8 cellular contexts compared by ENCODE assay signal in genomic region chrX:10769165-10769564, GRCh38.
DNase-seq lines count a peak whose midpoint lies in the region; ATAC-seq, FAIRE-seq and TF ChIP-seq lines count a peak whose summit lies in the region.

No MANE protein-coding gene starts in this region.

- TF ChIP-seq CTCF in MM.1S (IDR thresholded peaks at IDR 0.05; ENCODE audit: low read length) (peak; percentile 50), heart left ventricle (IDR thresholded peaks at IDR 0.05) (peak; percentile 15 to 53 (median 38)), ovary (IDR thresholded peaks at IDR 0.05) (no peak)

- 0 out of 2 replicates have a peak overlapping the region, but pooled peaks have one; percentile 10 for H3K4me2 ChIP-seq in MM.1S (ENCODE audit: low read depth, low read length)

- H2AFZ ChIP-seq in MM.1S (ENCODE audit: low read length) = peak overlapping the region; percentile 2; the same call in 1 of the 2 replicates

- H3K4me3 ChIP-seq in MM.1S (ENCODE audit: low read length) (no peak overlapping the region), heart left ventricle (peak overlapping the region in 2 of 12 donors; percentile 0 to 37), ovary (no peak overlapping the region)

- peak; percentile 28 for DNase-seq in COR-L47 (lab: John Stamatoyannopoulos, UW)
- DNase-seq in MM.1S = peak; percentile 32
- DNase-seq in SHP77 (lab: John Stamatoyannopoulos, UW) = peak; percentile 22 to 29
- no peak for DNase-seq in heart left ventricle
- DNase-seq in urothelium cell line (ENCODE audit: low spot score) = peak; percentile 6
- DNase-seq in ovary = no peak
- DNase-seq in activated CD4-positive, alpha-beta T cell treated with anti-CD3 and anti-CD28 coated beads for 1 hour = no peak

- no peaks in the 10 kb centered on the region for H3K9me3 ChIP-seq in MM.1S (replicated peaks; ENCODE audit: insufficient read depth, low read length)
- no peaks in the 10 kb centered on the region for H3K9me3 ChIP-seq in heart left ventricle
- H3K9me3 ChIP-seq in ovary = no peaks in the 10 kb centered on the region

- WGBS in heart left ventricle, 4 donors = 19 to 26% (median 22%) methylated on average over 3 of the region's 3 CpGs
- WGBS in ovary, 3 donors = 8 to 22% (median 9%) methylated on average over 3 of the region's 3 CpGs

- TF ChIP-seq POLR2A in heart left ventricle (IDR thresholded peaks at IDR 0.05) = no peak
- TF ChIP-seq POLR2A in ovary (IDR thresholded peaks at IDR 0.05) = no peak

- H3K9ac ChIP-seq in MM.1S (ENCODE audit: low read length) = no peak overlapping the region

- TF ChIP-seq EP300 in ovary (IDR thresholded peaks at IDR 0.05) = no peak

- no peaks in the 10 kb centered on the region for H3F3A ChIP-seq in MM.1S (ENCODE audit: insufficient read depth, low read length)

- ATAC-seq in GM19395 (IDR thresholded peaks at IDR 0.05; ENCODE audit: unreplicated experiment) (peak; percentile 83), heart left ventricle (peak in 1 of 4 donors; percentile 55)

- H3K79me2 ChIP-seq in MM.1S (ENCODE audit: low read length) = no peaks in the 10 kb centered on the region

- H3K27me3 ChIP-seq in MM.1S (replicated peaks; ENCODE audit: insufficient read depth, low read length) = no peaks in the 10 kb centered on the region
- peaks cover 0 to 14% (median 0%) of the 10 kb centered on the region in 9 donors for H3K27me3 ChIP-seq in heart left ventricle
- no peaks in the 10 kb centered on the region for H3K27me3 ChIP-seq in ovary

- intact Hi-C loops in heart left ventricle (cut with DNase I) (no loop called here), ovary (cut with DNase I) (no loop called here)

- H3K4me1 ChIP-seq in MM.1S (ENCODE audit: low read length) = no peaks in the 10 kb centered on the region
- H3K4me1 ChIP-seq in heart left ventricle = no peaks in the 10 kb centered on the region
- H3K4me1 ChIP-seq in ovary (ENCODE audit: insufficient read depth) = no peaks in the 10 kb centered on the region

- no peak overlapping the region for H3K27ac ChIP-seq in MM.1S (ENCODE audit: low read length)
- H3K27ac ChIP-seq in heart left ventricle = peak overlapping the region in 3 of 12 donors; percentile 29 to 52 (median 30)
- no peak overlapping the region for H3K27ac ChIP-seq in ovary

- no peaks in the 10 kb centered on the region for H3K9me2 ChIP-seq in MM.1S (replicated peaks; ENCODE audit: insufficient read depth, low read length)

- H4K20me1 ChIP-seq in MM.1S (ENCODE audit: insufficient read depth, low read length) = no peaks in the 10 kb centered on the region

- H3K36me3 ChIP-seq in MM.1S (replicated peaks; ENCODE audit: insufficient read depth, low read length) = no peaks in the 10 kb centered on the region
- H3K36me3 ChIP-seq in heart left ventricle = no peaks in the 10 kb centered on the region
- no peaks in the 10 kb centered on the region for H3K36me3 ChIP-seq in ovary

- no peak for FAIRE-seq in urothelium cell line (lab: Jason Lieb, UNC)

Comparison
In these comparisons a context has a peak if more than half of its experiments do, and no peak if none do; other contexts are left out.
1. DNase-seq: peak in COR-L47 (single experiment), MM.1S (single experiment), SHP77 (2 of 2) and urothelium cell line (single experiment); none in heart left ventricle (0 of 5), ovary (0 of 5) and activated CD4-positive, alpha-beta T cell treated with anti-CD3 and anti-CD28 coated beads for 1 hour (single experiment).
2. CTCF ChIP-seq: peak in MM.1S (single experiment) and heart left ventricle (12 of 12); none in ovary (0 of 3).